Comparison of ENCODE assay signal across 22 cellular contexts in the genomic region with DNA sequence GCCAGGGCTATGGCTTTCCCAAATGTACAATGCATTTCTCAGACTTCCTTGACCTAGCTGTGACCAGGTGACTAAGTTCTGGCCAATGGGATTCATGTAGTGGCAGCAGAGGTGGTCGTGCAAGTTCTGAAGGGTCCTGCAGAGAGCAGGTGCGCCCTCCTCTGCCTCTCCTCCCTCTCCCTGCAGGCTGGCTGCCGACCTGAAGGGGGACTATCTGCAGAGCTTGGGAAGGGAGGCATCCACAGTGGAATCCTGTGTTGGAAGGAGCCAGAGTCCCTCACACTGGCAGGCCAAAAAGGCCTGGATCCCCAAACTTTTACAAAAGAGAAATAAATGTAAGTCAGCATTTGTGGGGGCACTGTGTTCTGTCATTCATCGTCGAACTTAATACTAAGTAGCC.
"Had no signal": no experiment of that assay in that cellular context is flagged by ENCODE, and none has a peak within 500 bp of the region (broad histone marks: within the 10 kb centered on the region; RNA-seq: fewer than 3 reads in every experiment).

No MANE protein-coding gene starts in this region.

- H3K27me3 Mint-ChIP-seq: activated CD8-positive, alpha-beta memory T cell treated with anti-CD3 and anti-CD28 coated beads, Interleukin-2, amount 10 ng/mL, durations not matched to agents 7 days and 5 days; activated T-cell treated with anti-CD3 and anti-CD28 coated beads, Interleukin-2, amount 50 U/mL, for 24 hours had no signal

- H3K4me3 ChIP-seq: adrenal gland, Peyer's patch had no signal

- H3K27me3 ChIP-seq: adrenal gland, Peyer's patch had no signal

- H3K36me3 Mint-ChIP-seq: activated CD8-positive, alpha-beta memory T cell treated with anti-CD3 and anti-CD28 coated beads, Interleukin-2, amount 10 ng/mL, durations not matched to agents 7 days and 5 days; activated naive CD8-positive, alpha-beta T cell treated with anti-CD3 and anti-CD28 coated beads, Interleukin-2, amount 10 ng/mL, durations not matched to agents 7 days and 5 days had no signal

- H3K36me3 ChIP-seq: adrenal gland, Peyer's patch had no signal

- DNase-seq: activated B cell treated with CpG ODN at 0.5 μM for 24 hours; activated CD4-positive, alpha-beta T cell treated with anti-CD3 and anti-CD28 coated beads for 1 hour; activated CD4-positive, alpha-beta T cell treated with anti-CD3 and anti-CD28 coated beads, Interleukin-2, amount 10 ng/mL, durations not matched to agents 24 days and 14 days; activated CD4-positive, alpha-beta T cell treated with anti-CD3 and anti-CD28 coated beads, Interleukin-2, amount 50 U/mL, for 48 hours; activated CD8-positive, alpha-beta memory T cell treated with anti-CD3 and anti-CD28 coated beads, Interleukin-2, amount 10 ng/mL, durations not matched to agents 7 days and 5 days; activated effector memory CD4-positive, alpha-beta T cell treated with anti-CD3 and anti-CD28 coated beads, Interleukin-2, amount 50 U/mL, for 16 hours; activated naive CD4-positive, alpha-beta T cell treated with Interleukin-2 at 50 U/mL for 16 hours; activated naive CD8-positive, alpha-beta T cell treated with anti-CD3 and anti-CD28 coated beads, Interleukin-2, amount 10 ng/mL, durations not matched to agents 7 days and 5 days; activated T-cell treated with anti-CD3 and anti-CD28 coated beads, Interleukin-2, amount 50 U/mL, for 24 hours; adrenal gland; anterior cingulate cortex; KG1; NCI-H1092; NCI-H1930; NCI-H2107; NCI-H345; NCI-H510A; NCI-H69; NK-92 treated with Interleukin-12 subunit alpha and Interleukin-12 subunit beta, amount 100 ng/mL, for 24 hours; Peyer's patch; SHP77 treated with DMSO at 0.1 percent for 48 hours had no signal

- H3K4me1 Mint-ChIP-seq: activated B cell treated with CpG ODN at 0.5 μM for 24 hours; activated CD4-positive, alpha-beta T cell treated with anti-CD3 and anti-CD28 coated beads, Interleukin-2, amount 10 ng/mL, durations not matched to agents 24 days and 14 days; activated naive CD8-positive, alpha-beta T cell treated with anti-CD3 and anti-CD28 coated beads, Interleukin-2, amount 10 ng/mL, durations not matched to agents 7 days and 5 days had no signal

- H3K9me3 ChIP-seq: adrenal gland, Peyer's patch had no signal

- H3K27ac Mint-ChIP-seq: activated B cell treated with CpG ODN at 0.5 μM for 24 hours; activated CD4-positive, alpha-beta T cell treated with anti-CD3 and anti-CD28 coated beads, Interleukin-2, amount 10 ng/mL, durations not matched to agents 24 days and 14 days; activated CD8-positive, alpha-beta memory T cell treated with anti-CD3 and anti-CD28 coated beads, Interleukin-2, amount 10 ng/mL, durations not matched to agents 7 days and 5 days; activated naive CD8-positive, alpha-beta T cell treated with anti-CD3 and anti-CD28 coated beads, Interleukin-2, amount 10 ng/mL, durations not matched to agents 7 days and 5 days; activated T-cell treated with anti-CD3 and anti-CD28 coated beads, Interleukin-2, amount 50 U/mL, for 24 hours; T-helper 1 cell treated with Interleukin-12 subunit alpha and Interleukin-12 subunit beta and Interleukin-4 antibody, amounts not matched to agents 30 μg/mL and 1 μg/mL, for 36 hours had no signal

- H3K27ac ChIP-seq: adrenal gland, Peyer's patch had no signal

- H3K4me3 Mint-ChIP-seq: activated B cell treated with CpG ODN at 0.5 μM for 24 hours; activated CD4-positive, alpha-beta T cell treated with anti-CD3 and anti-CD28 coated beads, Interleukin-2, amount 10 ng/mL, durations not matched to agents 24 days and 14 days; activated CD8-positive, alpha-beta memory T cell treated with anti-CD3 and anti-CD28 coated beads, Interleukin-2, amount 10 ng/mL, durations not matched to agents 7 days and 5 days; activated naive CD8-positive, alpha-beta T cell treated with anti-CD3 and anti-CD28 coated beads, Interleukin-2, amount 10 ng/mL, durations not matched to agents 7 days and 5 days; activated T-cell treated with anti-CD3 and anti-CD28 coated beads, Interleukin-2, amount 50 U/mL, for 24 hours; T-helper 1 cell treated with Interleukin-12 subunit alpha and Interleukin-12 subunit beta and Interleukin-4 antibody, amounts not matched to agents 30 μg/mL and 1 μg/mL, for 36 hours had no signal

- H3K4me1 ChIP-seq: adrenal gland, Peyer's patch had no signal

- H3K9me3 Mint-ChIP-seq: activated CD4-positive, alpha-beta T cell treated with anti-CD3 and anti-CD28 coated beads, Interleukin-2, amount 10 ng/mL, durations not matched to agents 24 days and 14 days had no signal
